ENCODE assay signal across 8 cellular contexts in genomic region chr9:100473271-100474081, GRCh38. TPM values are rescaled to one million over a fixed set of nuclear protein-coding genes. Genes with fewer than 3 reads are reported as not detected.
DNase-seq lines count a peak whose midpoint lies in the region; ATAC-seq and TF ChIP-seq lines count a peak whose summit lies in the region.

No MANE protein-coding gene starts in this region.

- H3K79me2 ChIP-seq in fibroblast of lung (ENCODE audit: control insufficient read depth, insufficient read depth, low read length), result no peaks in the 10 kb centered on the region

- TF ChIP-seq CTCF in fibroblast of lung (conservative IDR thresholded peaks at IDR 0.05 in 1 of 2, IDR thresholded peaks at IDR 0.05 in 1 of 2; ENCODE audit: low read depth in 1 of 2, low read length in 2 of 2) (no peak), neural crest cell (conservative IDR thresholded peaks at IDR 0.05) (no peak)

- H3K4me3 Mint-ChIP-seq in neural crest cell, result peak overlapping the region; percentile 91

- peaks cover 5% of the 10 kb centered on the region for H3K36me3 Mint-ChIP-seq in neural crest cell (ENCODE audit: low read depth)

- peak overlapping the region; percentile 93 for H3K27ac Mint-ChIP-seq in neural crest cell (ENCODE audit: unreplicated experiment)

- peak; percentile 68 for ATAC-seq in HG02678 (IDR thresholded peaks at IDR 0.05; ENCODE audit: unreplicated experiment)

- DNase-seq in NCI-H2081 (lab: John Stamatoyannopoulos, UW) (peak; percentile 24 to 50), NCI-H2081 treated with DMSO at 0.1 percent for 48 hours (lab: John Stamatoyannopoulos, UW) (no peak), NCI-H2171 treated with DMSO at 0.1 percent for 48 hours (lab: John Stamatoyannopoulos, UW) (peak; percentile 42), activated T-cell treated with anti-CD3 and anti-CD28 coated beads for 48 hours (ENCODE audit: low read depth) (peak; percentile 21), fibroblast of lung (ENCODE audit: low read depth in 2 of 2) (peak in 1 of 2 donors; percentile 44), neural crest cell (ENCODE audit: low read depth, low spot score) (peak; percentile 38), NCI-H128 (lab: John Stamatoyannopoulos, UW; ENCODE audit: unreplicated experiment) (no peak)

- no peaks in the 10 kb centered on the region for H3K9me3 ChIP-seq in fibroblast of lung (ENCODE audit: control insufficient read depth, insufficient read depth, low read depth, low read length)

- H3K27me3 Mint-ChIP-seq in neural crest cell (ENCODE audit: low read depth), result no peaks in the 10 kb centered on the region

- H3K27me3 ChIP-seq in fibroblast of lung (ENCODE audit: control insufficient read depth, insufficient read depth, low read length), result no peaks in the 10 kb centered on the region

- peak overlapping the region; percentile 46 for H3K27ac ChIP-seq in fibroblast of lung (ENCODE audit: insufficient read depth, low read length)

- no peaks in the 10 kb centered on the region for H3K4me1 ChIP-seq in fibroblast of lung (ENCODE audit: control insufficient read depth, extremely low read depth, insufficient read depth, low read length)

- H3K4me2 ChIP-seq in fibroblast of lung (ENCODE audit: extremely low read depth, insufficient read depth, low read length), result peak overlapping the region; percentile 79

- H3K36me3 ChIP-seq in fibroblast of lung (ENCODE audit: control insufficient read depth, insufficient read depth, low read length), result no peaks in the 10 kb centered on the region

- H3K9me3 Mint-ChIP-seq in neural crest cell, result no peaks in the 10 kb centered on the region

- no peaks in the 10 kb centered on the region for H4K20me1 ChIP-seq in fibroblast of lung (ENCODE audit: control insufficient read depth, extremely low read depth, insufficient read depth, low read length)

- H2AFZ ChIP-seq in fibroblast of lung (ENCODE audit: low read length), result peak overlapping the region; percentile 39

- H3K4me3 ChIP-seq in fibroblast of lung (replicated peaks in 1 of 4; ENCODE audit: control extremely low read depth in 1 of 4, insufficient read depth in 1 of 4, low read depth in 3 of 4, low read length in 4 of 4), result peak overlapping the region; percentile 39 to 74 (median 70)

- H3K9ac ChIP-seq in fibroblast of lung (ENCODE audit: insufficient read depth, low read length), result peak overlapping the region; percentile 59

- peaks cover 42% of the 10 kb centered on the region for H3K4me1 Mint-ChIP-seq in neural crest cell

RNA-seq across cellular contexts. Expression of gene TMEFF1, which starts 0.5 kb away (rescaled TPM):
- total RNA-seq in fibroblast of lung, result 1.8 and 2.5 TPM in 2 replicates
- polyA plus RNA-seq in fibroblast of lung, result 0.55 and 1.1 TPM in 2 replicates
- polyA plus RNA-seq in fibroblast of lung (2012), result 0.20 and 0.89 TPM in 2 replicates
- polyA minus RNA-seq in fibroblast of lung (ENCODE audit: low replicate concordance), result not detected in 2 replicates
- 43.1 and 47.9 TPM in 2 replicates for total RNA-seq in neural crest cell

RNA-seq across cellular contexts. Expression of gene MSANTD3, which starts 46.5 kb away (rescaled TPM):
- total RNA-seq in fibroblast of lung (59.6 and 63.9 TPM in 2 replicates), neural crest cell (44.6 and 50.1 TPM in 2 replicates)
- 54.2 and 85.1 TPM in 2 replicates for polyA plus RNA-seq in fibroblast of lung
- polyA plus RNA-seq in fibroblast of lung (2012), result 45.5 and 63.3 TPM in 2 replicates
- polyA minus RNA-seq in fibroblast of lung (ENCODE audit: low replicate concordance), result 3.3 and 9.4 TPM in 2 replicates

Comparison
In these comparisons a context has a peak if more than half of its experiments do, and no peak if none do; other contexts are left out.
1. DNase-seq: peak in NCI-H2081 (2 of 2), NCI-H2171 treated with DMSO at 0.1 percent for 48 hours (single experiment), activated T-cell treated with anti-CD3 and anti-CD28 coated beads for 48 hours (single experiment) and neural crest cell (single experiment); none in NCI-H2081 treated with DMSO at 0.1 percent for 48 hours (single experiment) and NCI-H128 (single experiment).
2. RNA of gene TMEFF1, which starts 0.5 kb away (total RNA-seq): 43.1 to 47.9 TPM in neural crest cell; 1.8 to 2.5 TPM in fibroblast of lung; every median in the first group is over 10 times any median in the second.